Comparison of ENCODE assay signal across 6 cellular contexts in the genomic region with DNA sequence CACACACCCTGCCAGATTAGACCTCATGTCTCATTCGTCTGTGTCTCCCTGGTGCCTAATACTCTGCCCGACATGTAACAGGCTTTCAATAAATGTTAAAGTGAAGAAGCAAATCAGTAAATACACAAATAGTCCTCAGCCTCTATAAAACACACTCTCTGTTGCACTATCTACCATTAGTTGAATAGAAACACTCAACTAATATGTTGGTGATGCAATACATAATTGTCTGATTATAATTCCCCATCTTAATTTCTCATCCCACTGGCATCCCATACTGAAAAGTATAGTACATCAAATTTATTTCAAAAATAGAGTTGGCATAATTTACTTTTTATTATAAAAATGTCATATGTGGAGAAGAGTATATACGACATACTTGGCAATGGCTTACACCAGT.
"Had no signal": no experiment of that assay in that cellular context is flagged by ENCODE, and none has a peak within 500 bp of the region (broad histone marks: within the 10 kb centered on the region; RNA-seq: fewer than 3 reads in every experiment).

No MANE protein-coding gene starts in this region.

- ATAC-seq: HepG2 had no signal

- H3K9ac ChIP-seq: KMS-11 had no signal

- H3K27ac ChIP-seq: HL-60, KMS-11 had no signal

- FAIRE-seq: HepG2, HTR-8/SVneo had no signal

- DNase-seq: KBM-7, KG1 had no signal

- H3K4me2 ChIP-seq: KMS-11 had no signal
